ENCODE assay signal across 11 cellular contexts in genomic region chr1:167431261-167431908, GRCh38.
DNase-seq lines count a peak whose midpoint lies in the region; ATAC-seq and TF ChIP-seq lines count a peak whose summit lies in the region.
"Had no signal": no experiment of that assay in that cellular context is flagged by ENCODE, and none has a peak within 500 bp of the region (broad histone marks: within the 10 kb centered on the region; RNA-seq: fewer than 3 reads in every experiment).

No MANE protein-coding gene starts in this region.

- peak overlapping the region; percentile 50 to 77 for H3K4me3 Mint-ChIP-seq in effector memory CD8-positive, alpha-beta T cell

- H3K27me3 ChIP-seq in BLaER1 (no peaks in the 10 kb centered on the region), HUES48 (ENCODE audit: control insufficient read depth, insufficient read depth, low read length) (no peaks in the 10 kb centered on the region)

- ATAC-seq in effector memory CD8-positive, alpha-beta T cell (replicated peaks), result peak; percentile 38
- no peak for ATAC-seq in GM21381 (IDR thresholded peaks at IDR 0.05; ENCODE audit: unreplicated experiment)

- H3K36me3 Mint-ChIP-seq in effector memory CD8-positive, alpha-beta T cell (ENCODE audit: insufficient read depth), result peaks cover 63% of the 10 kb centered on the region

- H3K9ac ChIP-seq in BLaER1 (peak overlapping the region; percentile 76), HUES48 (ENCODE audit: low read depth, low read length) (no peak overlapping the region)

- DNase-seq in GM13976 (ENCODE audit: low spot score), result peak; percentile 71
- DNase-seq in effector memory CD8-positive, alpha-beta T cell, result no peak
- no peak for DNase-seq in stimulated activated CD4-positive, alpha-beta T cell treated with anti-CD3 and anti-CD28 coated beads, Interleukin-4, amount 100 ng/mL, for 4 hours
- no peak for DNase-seq in AG08396 (ENCODE audit: low spot score)
- DNase-seq in superior temporal gyrus (ENCODE audit: extremely low spot score), result no peak
- DNase-seq: kidney glomerular epithelial cell, NCI-H774, right cardiac atrium had no signal

- H3K36me3 ChIP-seq in BLaER1 (no peaks in the 10 kb centered on the region), HUES48 (ENCODE audit: control insufficient read depth, insufficient read depth, low read length) (no peaks in the 10 kb centered on the region)

- peak overlapping the region; percentile 92 to 96 for H3K27ac Mint-ChIP-seq in effector memory CD8-positive, alpha-beta T cell

- peak overlapping the region; percentile 39 for H3K4me3 ChIP-seq in BLaER1
- H3K4me3 ChIP-seq in HUES48 (ENCODE audit: low read depth, low read length), result no peak overlapping the region

- H4K20me1 ChIP-seq in BLaER1, result no peaks in the 10 kb centered on the region

- peak overlapping the region; percentile 92 for H3K27ac ChIP-seq in BLaER1
- H3K27ac ChIP-seq in HUES48 (ENCODE audit: low read depth, low read length), result peak overlapping the region; percentile 74

- H3K4me2 ChIP-seq in BLaER1, result peak overlapping the region; percentile 90

- in situ Hi-C loops in GM13976 (cut with MboI; ENCODE audit: low sequenced_read_pairs, unreplicated experiment), result loop anchor here (25.0 kb wide), 1 partner anchor 519 kb away; no protein-coding TSS in a partner anchor

- H3K9me3 ChIP-seq in BLaER1 (peaks cover 12% of the 10 kb centered on the region), HUES48 (ENCODE audit: control insufficient read depth, insufficient read depth, low read length) (no peaks in the 10 kb centered on the region)

- H3K4me1 Mint-ChIP-seq in effector memory CD8-positive, alpha-beta T cell (ENCODE audit: low read depth in 2 of 2), result peaks cover 47 to 66% of the 10 kb centered on the region in 2 donors

- peaks cover 84% of the 10 kb centered on the region for H3K4me1 ChIP-seq in BLaER1
- H3K4me1 ChIP-seq in HUES48 (ENCODE audit: control insufficient read depth, insufficient read depth, low read length), result peaks cover 47% of the 10 kb centered on the region

- H3K9me3 Mint-ChIP-seq in effector memory CD8-positive, alpha-beta T cell, result no peaks in the 10 kb centered on the region

- no peak for TF ChIP-seq CTCF in GM13976 (IDR thresholded peaks at IDR 0.05; ENCODE audit: borderline replicate concordance, control extremely low read depth, extremely low read depth, insufficient read depth, missing control alignments)

- no peaks in the 10 kb centered on the region for H3K27me3 Mint-ChIP-seq in effector memory CD8-positive, alpha-beta T cell
